Comparison of ENCODE assay signal across 1 cellular context in the genomic region with DNA sequence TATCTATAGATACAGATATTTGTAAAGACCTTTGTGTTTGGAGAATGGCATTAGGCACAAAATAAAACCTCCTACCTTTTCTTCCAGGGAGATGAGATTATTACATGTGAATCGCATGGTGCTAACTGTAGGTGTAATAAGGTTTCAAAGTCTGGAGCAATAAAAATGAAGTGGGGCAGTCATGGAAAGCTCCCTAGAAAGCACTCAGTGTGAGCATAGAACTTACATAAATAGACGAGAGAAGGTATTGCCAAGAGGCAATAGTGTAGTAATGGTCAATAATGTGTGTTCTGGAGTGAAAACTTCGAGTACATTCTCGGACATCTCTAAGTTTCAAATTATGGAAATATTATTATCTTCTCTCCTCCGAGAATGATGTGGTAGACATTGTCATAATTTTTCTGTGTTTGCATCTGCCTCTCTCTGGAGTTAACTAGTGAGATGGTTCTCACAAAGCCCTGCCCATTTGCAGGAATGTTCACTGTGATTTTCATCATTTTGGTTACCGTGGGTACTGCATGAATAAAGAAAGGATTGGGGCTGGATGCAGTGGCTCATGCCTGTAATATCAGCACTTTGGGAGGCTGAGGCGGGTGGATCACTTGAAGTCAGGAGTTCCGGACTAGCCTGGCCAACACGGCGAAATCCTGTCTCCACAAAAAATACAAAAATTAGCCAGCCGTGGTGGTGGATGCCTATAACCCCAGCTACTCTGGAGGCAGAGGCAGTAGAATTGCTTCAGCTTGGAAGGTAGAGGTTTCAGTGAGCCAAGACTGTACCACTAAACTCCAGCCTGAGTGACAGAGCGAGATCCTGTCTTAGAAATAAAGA.
TF ChIP-seq lines count a peak whose summit lies in the region.

No MANE protein-coding gene starts in this region.

TF ChIP-seq in HEK293, 187 proteins besides CTCF, POLR2A, EP300 and RAD21 (continued from another document):
- TF ChIP-seq, protein P1, sequence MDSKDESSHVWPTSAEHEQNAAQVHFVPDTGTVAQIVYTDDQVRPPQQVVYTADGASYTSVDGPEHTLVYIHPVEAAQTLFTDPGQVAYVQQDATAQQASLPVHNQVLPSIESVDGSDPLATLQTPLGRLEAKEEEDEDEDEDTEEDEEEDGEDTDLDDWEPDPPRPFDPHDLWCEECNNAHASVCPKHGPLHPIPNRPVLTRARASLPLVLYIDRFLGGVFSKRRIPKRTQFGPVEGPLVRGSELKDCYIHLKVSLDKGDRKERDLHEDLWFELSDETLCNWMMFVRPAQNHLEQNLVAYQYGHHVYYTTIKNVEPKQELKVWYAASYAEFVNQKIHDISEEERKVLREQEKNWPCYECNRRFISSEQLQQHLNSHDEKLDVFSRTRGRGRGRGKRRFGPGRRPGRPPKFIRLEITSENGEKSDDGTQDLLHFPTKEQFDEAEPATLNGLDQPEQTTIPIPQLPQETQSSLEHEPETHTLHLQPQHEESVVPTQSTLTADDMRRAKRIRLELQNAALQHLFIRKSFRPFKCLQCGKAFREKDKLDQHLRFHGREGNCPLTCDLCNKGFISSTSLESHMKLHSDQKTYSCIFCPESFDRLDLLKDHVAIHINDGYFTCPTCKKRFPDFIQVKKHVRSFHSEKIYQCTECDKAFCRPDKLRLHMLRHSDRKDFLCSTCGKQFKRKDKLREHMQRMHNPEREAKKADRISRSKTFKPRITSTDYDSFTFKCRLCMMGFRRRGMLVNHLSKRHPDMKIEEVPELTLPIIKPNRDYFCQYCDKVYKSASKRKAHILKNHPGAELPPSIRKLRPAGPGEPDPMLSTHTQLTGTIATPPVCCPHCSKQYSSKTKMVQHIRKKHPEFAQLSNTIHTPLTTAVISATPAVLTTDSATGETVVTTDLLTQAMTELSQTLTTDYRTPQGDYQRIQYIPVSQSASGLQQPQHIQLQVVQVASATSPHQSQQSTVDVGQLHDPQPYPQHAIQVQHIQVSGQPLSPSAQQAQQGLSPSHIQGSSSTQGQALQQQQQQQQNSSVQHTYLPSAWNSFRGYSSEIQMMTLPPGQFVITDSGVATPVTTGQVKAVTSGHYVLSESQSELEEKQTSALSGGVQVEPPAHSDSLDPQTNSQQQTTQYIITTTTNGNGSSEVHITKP (tag by site-specific recombination; IDR thresholded peaks at IDR 0.05) = peak; percentile 46
- TF ChIP-seq ZSCAN30 (tag by site-specific recombination; IDR thresholded peaks at IDR 0.05) (no peak), ZSCAN16 (tag by site-specific recombination; IDR thresholded peaks at IDR 0.05) (no peak), RBAK (tag by site-specific recombination; IDR thresholded peaks at IDR 0.05) (no peak), ZNF561 (tag by site-specific recombination; IDR thresholded peaks at IDR 0.05; ENCODE audit: borderline replicate concordance) (no peak), ZNF791 (tag by site-specific recombination; IDR thresholded peaks at IDR 0.05) (no peak), ZNF239 (tag by site-specific recombination; IDR thresholded peaks at IDR 0.05) (no peak), MEIS1 (CRISPR knock-in tag; IDR thresholded peaks at IDR 0.05; ENCODE audit: borderline replicate concordance) (no peak), KLF1 (tag by site-specific recombination; IDR thresholded peaks at IDR 0.05) (no peak), ZNF548 (tag by site-specific recombination; IDR thresholded peaks at IDR 0.05) (no peak)
- TF ChIP-seq, protein P2, sequence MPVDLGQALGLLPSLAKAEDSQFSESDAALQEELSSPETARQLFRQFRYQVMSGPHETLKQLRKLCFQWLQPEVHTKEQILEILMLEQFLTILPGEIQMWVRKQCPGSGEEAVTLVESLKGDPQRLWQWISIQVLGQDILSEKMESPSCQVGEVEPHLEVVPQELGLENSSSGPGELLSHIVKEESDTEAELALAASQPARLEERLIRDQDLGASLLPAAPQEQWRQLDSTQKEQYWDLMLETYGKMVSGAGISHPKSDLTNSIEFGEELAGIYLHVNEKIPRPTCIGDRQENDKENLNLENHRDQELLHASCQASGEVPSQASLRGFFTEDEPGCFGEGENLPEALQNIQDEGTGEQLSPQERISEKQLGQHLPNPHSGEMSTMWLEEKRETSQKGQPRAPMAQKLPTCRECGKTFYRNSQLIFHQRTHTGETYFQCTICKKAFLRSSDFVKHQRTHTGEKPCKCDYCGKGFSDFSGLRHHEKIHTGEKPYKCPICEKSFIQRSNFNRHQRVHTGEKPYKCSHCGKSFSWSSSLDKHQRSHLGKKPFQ (tag by site-specific recombination; IDR thresholded peaks at IDR 0.05) = no peak
